Comparison of ENCODE assay signal across 16 cellular contexts in genomic region chr15:40263036-40263754, GRCh38. TPM values are rescaled to one million over a fixed set of nuclear protein-coding genes. Genes with fewer than 3 reads are reported as not detected.
DNase-seq lines count a peak whose midpoint lies in the region; ATAC-seq and TF ChIP-seq lines count a peak whose summit lies in the region.
"Had no signal": no experiment of that assay in that cellular context is flagged by ENCODE, and none has a peak within 500 bp of the region (broad histone marks: within the 10 kb centered on the region; RNA-seq: fewer than 3 reads in every experiment).

No MANE protein-coding gene starts in this region.

- 56 to 75% methylated on average over 12 of the region's 12 CpGs for WGBS in upper lobe of left lung, 2 donors

- H3K27me3 ChIP-seq in left lung: no peaks in the 10 kb centered on the region
- no peaks in the 10 kb centered on the region for H3K27me3 ChIP-seq in upper lobe of left lung
- H3K27me3 ChIP-seq in SJCRH30: no peaks in the 10 kb centered on the region; the same call in 1 of the 2 replicates

- TF ChIP-seq CTCF in HFFc6 (IDR thresholded peaks at IDR 0.05): no peak; the same call in 1 of the 2 replicates
- TF ChIP-seq CTCF in left lung (IDR thresholded peaks at IDR 0.05): no peak
- no peak for TF ChIP-seq CTCF in upper lobe of left lung (IDR thresholded peaks at IDR 0.05)

- H3K4me3 ChIP-seq in left lung (no peak overlapping the region), upper lobe of left lung (no peak overlapping the region), SJCRH30 (no peak overlapping the region)
- H3K4me3 ChIP-seq: thoracic aorta had no signal

- H3K9me3 ChIP-seq in left lung (no peaks in the 10 kb centered on the region), upper lobe of left lung (no peaks in the 10 kb centered on the region), SJCRH30 (replicated peaks) (no peaks in the 10 kb centered on the region)
- H3K9me3 ChIP-seq: thoracic aorta had no signal

- peak in 1 of 4 donors; percentile 22 for TF ChIP-seq EP300 in upper lobe of left lung (IDR thresholded peaks at IDR 0.05)

- H3K36me3 ChIP-seq in left lung (no peaks in the 10 kb centered on the region), upper lobe of left lung (no peaks in the 10 kb centered on the region), SJCRH30 (no peaks in the 10 kb centered on the region)
- H3K36me3 ChIP-seq: thoracic aorta had no signal

- no peak for TF ChIP-seq POLR2A in upper lobe of left lung (IDR thresholded peaks at IDR 0.05)

- intact Hi-C loops in left lung (cut with DNase I): no loop called here

- H3K27ac Mint-ChIP-seq in HFFc6: peak overlapping the region; percentile 75
- H3K27ac Mint-ChIP-seq: CD4-positive, CD25-positive, alpha-beta regulatory T cell had no signal

- H3K9me3 Mint-ChIP-seq in HFFc6: no peaks in the 10 kb centered on the region
- H3K9me3 Mint-ChIP-seq: CD4-positive, CD25-positive, alpha-beta regulatory T cell had no signal

- H3K27me3 Mint-ChIP-seq in HFFc6 (ENCODE audit: insufficient read depth): peaks cover 6% of the 10 kb centered on the region; the same call in 1 of the 2 replicates

- no peaks in the 10 kb centered on the region for H3K36me3 Mint-ChIP-seq in HFFc6 (ENCODE audit: low read depth)
- H3K36me3 Mint-ChIP-seq: CD4-positive, CD25-positive, alpha-beta regulatory T cell had no signal

- peaks cover 0 to 5% of the 10 kb centered on the region in 2 donors for H3K4me1 ChIP-seq in left lung
- peaks cover 0 to 17% (median 4%) of the 10 kb centered on the region in 4 donors for H3K4me1 ChIP-seq in upper lobe of left lung
- H3K4me1 ChIP-seq in SJCRH30: peaks cover 4% of the 10 kb centered on the region

- ATAC-seq in left lung (peak; percentile 67), upper lobe of left lung (ENCODE audit: low FRiP score in 2 of 2) (peak in 1 of 2 donors; percentile 58), HG03135 (IDR thresholded peaks at IDR 0.05; ENCODE audit: unreplicated experiment) (no peak)

- H3K27ac ChIP-seq in left lung: peak overlapping the region; percentile 46 to 62
- H3K27ac ChIP-seq in upper lobe of left lung: peak overlapping the region in 3 of 4 donors; percentile 54 to 76 (median 64)
- H3K27ac ChIP-seq in SJCRH30: no peak overlapping the region
- H3K27ac ChIP-seq: thoracic aorta had no signal

- peak; percentile 50 for DNase-seq in HFFc6
- DNase-seq in astrocyte of the hippocampus (ENCODE audit: low read depth, low spot score): peak; percentile 54
- DNase-seq in left lung: no peak
- peak in 1 of 2 donors; percentile 67 for DNase-seq in upper lobe of left lung
- DNase-seq in OCI-M2 (lab: John Stamatoyannopoulos, UW; ENCODE audit: unreplicated experiment): no peak
- no peak for DNase-seq in iPS-NIHi11 (ENCODE audit: low spot score)
- no peak for DNase-seq in SJCRH30
- DNase-seq: activated CD4-positive, alpha-beta T cell treated with anti-CD3 and anti-CD28 coated beads, Interleukin-2, amount 50 U/mL, for 48 hours; aorta; CD4-positive, CD25-positive, alpha-beta regulatory T cell; DND-41 had no signal

- peaks cover 34% of the 10 kb centered on the region for H3K4me1 Mint-ChIP-seq in HFFc6 (ENCODE audit: low read depth)
- H3K4me1 Mint-ChIP-seq: CD4-positive, CD25-positive, alpha-beta regulatory T cell had no signal

- H3K4me3 Mint-ChIP-seq in HFFc6: peak overlapping the region; percentile 44
- H3K4me3 Mint-ChIP-seq: CD4-positive, CD25-positive, alpha-beta regulatory T cell had no signal

RNA-seq across cellular contexts. Expression of gene ANKRD63, which starts 19.7 kb away (rescaled TPM):
- not detected for total RNA-seq in HFFc6 (2021; fragmentation: NEBNext Ultra II Directional; extraction: Animal tissue kit (Norgen Biotek cat#: 25700))
- not detected for total RNA-seq in left lung
- 1 to 10 TPM in 1 of 6 donors, not detected in 5; 5.2 TPM for total RNA-seq in upper lobe of left lung
- total RNA-seq in SJCRH30 (2014; rRNA removed; shearing (Covaris generic)): 0.12 and 0.35 TPM in 2 replicates
- total RNA-seq: aorta, mononuclear cell, thoracic aorta had no signal

RNA-seq across cellular contexts. Expression of gene PAK6, which starts 24.3 kb away (rescaled TPM):
- not detected for total RNA-seq in HFFc6 (2021; fragmentation: NEBNext Ultra II Directional; extraction: Animal tissue kit (Norgen Biotek cat#: 25700))
- total RNA-seq in left lung: 10 to 100 TPM in 1 of 2 donors, 1 to 10 TPM in 1; 9.0 to 14.6 TPM
- total RNA-seq in upper lobe of left lung: 10 to 100 TPM in 3 of 6 donors, 1 to 10 TPM in 3; 4.5 to 23.4 (median 15.0) TPM
- not detected in 2 replicates for total RNA-seq in SJCRH30 (2014; rRNA removed; shearing (Covaris generic))
- total RNA-seq: CD4-positive, CD25-positive, alpha-beta regulatory T cell; pulmonary artery endothelial cell; SK-MEL-5 had no signal

RNA-seq across cellular contexts. Expression of gene PLCB2, which starts 44.5 kb away (rescaled TPM):
- total RNA-seq in HFFc6 (2021; fragmentation: NEBNext Ultra II Directional; extraction: Animal tissue kit (Norgen Biotek cat#: 25700)): 1 to 10 TPM in 1 of 6 experiments, under 1 TPM in 5; 0.12 to 1.0 (median 0.48) TPM
- total RNA-seq in left lung: 10 to 100 TPM; 30.8 to 86.4 TPM
- total RNA-seq in upper lobe of left lung: 100 to 1,000 TPM in 2 of 6 donors, 10 to 100 TPM in 4; 26.9 to 170 (median 85.7) TPM
- 2.0 and 2.9 TPM in 2 replicates for total RNA-seq in SJCRH30 (2014; rRNA removed; shearing (Covaris generic))

Comparison
In these comparisons a context has a peak if more than half of its experiments do, and no peak if none do; other contexts are left out.
1. DNase-seq: peak in HFFc6 (single experiment) and astrocyte of the hippocampus (single experiment); none in left lung (0 of 2), OCI-M2 (single experiment), iPS-NIHi11 (single experiment) and SJCRH30 (0 of 2).